In genomic region chr3:125936210-125936815, GRCh38 we compare ENCODE assay signal across 8 cellular contexts. TPM values are rescaled to one million over a fixed set of nuclear protein-coding genes. Genes with fewer than 3 reads are reported as not detected.
DNase-seq lines count a peak whose midpoint lies in the region; ATAC-seq, FAIRE-seq and TF ChIP-seq lines count a peak whose summit lies in the region.
"Not testable (repeated sequence)": the region's sequence is repeated elsewhere in the genome, so short reads cannot be mapped to it uniquely, and the experiment has no call there.

No MANE protein-coding gene starts in this region.

- H2BK12ac ChIP-seq in H1 (ENCODE audit: low read depth, low read length), result not testable (repeated sequence)

- H3K4me3 ChIP-seq in H1 (ENCODE audit: extremely low read depth in 1 of 4, insufficient read depth in 2 of 4, low read depth in 3 of 4, low read length in 4 of 4); right atrium auricular region; neural cell (ENCODE audit: low read length); upper lobe of left lung: not testable (repeated sequence)

- not testable (repeated sequence) for H4K91ac ChIP-seq in H1 (replicated peaks; ENCODE audit: insufficient read length, low read length)

- not testable (repeated sequence) for H3K27me3 ChIP-seq in H1 (replicated peaks in 1 of 4; ENCODE audit: control insufficient read depth in 3 of 4, extremely low read depth in 1 of 4, insufficient read depth in 3 of 4, low read length in 3 of 4); right atrium auricular region; neural cell (ENCODE audit: insufficient read depth, low read depth, low read length); upper lobe of left lung

- not testable (repeated sequence) for H3K23ac ChIP-seq in H1 (ENCODE audit: insufficient read length)

- not testable (repeated sequence) for H2AK5ac ChIP-seq in H1 (ENCODE audit: low read depth, low read length)

- not testable (repeated sequence) for H2BK20ac ChIP-seq in H1 (ENCODE audit: low read length)

- H3K23me2 ChIP-seq in H1 (ENCODE audit: low read depth, low read length), result not testable (repeated sequence)

- H3K9me2 ChIP-seq in neural cell (ENCODE audit: insufficient read depth, low read length), result not testable (repeated sequence)

- not testable (repeated sequence) for H4K8ac ChIP-seq in H1 (ENCODE audit: extremely low read depth, insufficient read depth, low read length)

- not testable (repeated sequence) for H3K4me2 ChIP-seq in H1 (ENCODE audit: insufficient read depth in 1 of 2, low read depth in 2 of 2, low read length in 2 of 2); neural cell (ENCODE audit: low read length)

- not testable (repeated sequence) for H3K18ac ChIP-seq in H1 (ENCODE audit: extremely low read depth, low read length)

- ATAC-seq in upper lobe of left lung (ENCODE audit: low FRiP score in 2 of 2), result peak; percentile 51 to 87

- not testable (repeated sequence) for H3K79me1 ChIP-seq in H1 (ENCODE audit: low read depth, low read length)

- not testable (repeated sequence) for H2BK5ac ChIP-seq in H1 (ENCODE audit: low read depth, low read length)

- H3K4ac ChIP-seq in H1 (replicated peaks; ENCODE audit: insufficient read length, low read depth, low read length), result not testable (repeated sequence)

- H3K14ac ChIP-seq in H1 (ENCODE audit: insufficient read length), result not testable (repeated sequence)

- not testable (repeated sequence) for H4K20me1 ChIP-seq in H1 (replicated peaks in 1 of 2; ENCODE audit: control insufficient read depth in 1 of 2, insufficient read depth in 2 of 2, low read length in 2 of 2); neural cell (ENCODE audit: insufficient read depth)

- CTCF ChIA-PET in H1 (lab: Charles Lee; ENCODE audit: partially characterized antibody), result interaction anchor here (0.6 to 1.4 kb wide), 9 partner anchors 14 to 1465 kb away, joined by 3 to 4 read pairs (median 3); no protein-coding TSS in a partner anchor

- not testable (repeated sequence) for H3K9ac ChIP-seq in H1 (replicated peaks in 1 of 4; ENCODE audit: extremely low read depth in 1 of 4, low read depth in 3 of 4, low read length in 3 of 4); neural cell (ENCODE audit: low read length)

- H2AFZ ChIP-seq in H1 (ENCODE audit: low read length), result peak overlapping the region; percentile 34; the same call in 1 of the 2 replicates
- H2AFZ ChIP-seq in neural cell (ENCODE audit: low read depth, low read length), result not testable (repeated sequence)

- H2BK120ac ChIP-seq in H1 (replicated peaks; ENCODE audit: low read depth, low read length), result not testable (repeated sequence)

- not testable (repeated sequence) for H3K4me1 ChIP-seq in H1 (replicated peaks in 1 of 4; ENCODE audit: control insufficient read depth in 3 of 4, insufficient read depth in 4 of 4, low read length in 3 of 4); right atrium auricular region; upper lobe of left lung

- TF ChIP-seq RAD21 in H1 (IDR thresholded peaks at IDR 0.05 in 1 of 2, conservative IDR thresholded peaks at IDR 0.05 in 1 of 2; ENCODE audit: low read depth in 2 of 2, low read length in 2 of 2), result peak; percentile 52 to 62
- TF ChIP-seq RAD21 in neural cell (conservative IDR thresholded peaks at IDR 0.05), result not testable (repeated sequence)

- not testable (repeated sequence) for H3K79me2 ChIP-seq in H1 (ENCODE audit: control insufficient read depth in 1 of 2, insufficient read depth in 2 of 2, low read length in 2 of 2); neural cell (replicated peaks; ENCODE audit: insufficient read depth, low read length)

- POLR2A ChIA-PET in H1 (lab: Charles Lee; ENCODE audit: partially characterized antibody), result not testable (repeated sequence)

- H3K9me3 ChIP-seq in H1 (ENCODE audit: insufficient read depth in 2 of 2, low read depth in 1 of 2, low read length in 1 of 2); right atrium auricular region; neural cell (ENCODE audit: low read length); upper lobe of left lung: not testable (repeated sequence)

- 89% methylated on average over 12 of the region's 13 CpGs; no CpG with 5 or more reads in 1 of the 2 experiments for WGBS in H1 (ENCODE audit: extremely low coverage in 1 of 2, insufficient coverage in 1 of 2, insufficient read length in 1 of 2, insufficient replicate concordance in 2 of 2, low coverage in 1 of 2, low lambda C conversion rate in 2 of 2, missing lambda C conversion rate in 1 of 2), 2 experiments
- 86 to 88% methylated on average over 12 to 13 of the region's 13 CpGs for WGBS in upper lobe of left lung, 2 donors

- H3K36me3 ChIP-seq in H1 (ENCODE audit: control insufficient read depth in 2 of 4, insufficient read depth in 4 of 4, low read length in 3 of 4); right atrium auricular region; neural cell (ENCODE audit: insufficient read depth, low read length); upper lobe of left lung: not testable (repeated sequence)

- not testable (repeated sequence) for TF ChIP-seq POLR2A in H1 (IDR thresholded peaks at IDR 0.05; ENCODE audit: control extremely low read depth in 1 of 2, low read depth in 2 of 2, low read length in 2 of 2); upper lobe of left lung (IDR thresholded peaks at IDR 0.05)

- H3K27ac ChIP-seq in VCaP, result peak overlapping the region; percentile 57
- H3K27ac ChIP-seq in H1 (ENCODE audit: low read depth, low read length); right atrium auricular region; neural cell (ENCODE audit: low read length); upper lobe of left lung: not testable (repeated sequence)

- not testable (repeated sequence) for H3K56ac ChIP-seq in H1 (replicated peaks; ENCODE audit: insufficient read length, low read depth, low read length)

- not testable (repeated sequence) for TF ChIP-seq CTCF in VCaP (conservative IDR thresholded peaks at IDR 0.05)
- TF ChIP-seq CTCF in H1 (IDR thresholded peaks at IDR 0.05; ENCODE audit: control extremely low read depth in 1 of 3, insufficient read depth in 1 of 3, low read depth in 1 of 3, low read length in 3 of 3) (peak; percentile 35 to 49 (median 41)), right atrium auricular region (IDR thresholded peaks at IDR 0.05) (peak; percentile 12 to 55), neural cell (IDR thresholded peaks at IDR 0.05; ENCODE audit: poor library complexity, severe bottlenecking) (peak; percentile 14), upper lobe of left lung (IDR thresholded peaks at IDR 0.05) (peak in 4 of 6 experiments; percentile 26 to 55 (median 32))

- not testable (repeated sequence) for FAIRE-seq in H1 (lab: Jason Lieb, UNC)

- not testable (repeated sequence) for H3F3A ChIP-seq in neural cell (ENCODE audit: insufficient read depth, low read length, poor library complexity, severe bottlenecking)

- DNase-seq in DMS53 (lab: John Stamatoyannopoulos, UW), result peak; percentile 61
- DNase-seq in HT-29 (ENCODE audit: low spot score), result peak; percentile 67
- peak; percentile 4 for DNase-seq in NCI-H748 treated with DMSO at 0.1 percent for 48 hours (lab: John Stamatoyannopoulos, UW)
- not testable (repeated sequence) for DNase-seq in H1 (ENCODE audit: low read depth in 1 of 2, low spot score in 2 of 2); right atrium auricular region (ENCODE audit: low spot score); upper lobe of left lung

- not testable (repeated sequence) for TF ChIP-seq EP300 in H1 (IDR thresholded peaks at IDR 0.05; ENCODE audit: borderline replicate concordance in 1 of 2, low read depth in 2 of 2, low read length in 2 of 2); neural cell (conservative IDR thresholded peaks at IDR 0.05; ENCODE audit: poor library complexity, severe bottlenecking); upper lobe of left lung (IDR thresholded peaks at IDR 0.05)

- H4K5ac ChIP-seq in H1 (ENCODE audit: insufficient read length, low read depth, low read length), result not testable (repeated sequence)

- H2BK15ac ChIP-seq in H1 (ENCODE audit: low read length), result not testable (repeated sequence)

TF ChIP-seq in H1, 55 proteins besides CTCF, POLR2A, EP300 and RAD21:
- 0 out of 2 replicates have a peak, but pooled peaks have one; percentile 37 for TF ChIP-seq YY1 (IDR thresholded peaks at IDR 0.05; ENCODE audit: low read depth, low read length)

RNA-seq across cellular contexts. Expression of gene ROPN1B, which starts 32.7 kb away (rescaled TPM):
- 0.69 and 1.5 TPM in 2 replicates for total RNA-seq in HT-29 (2014; rRNA removed; shearing (Covaris generic))
- 0.36 TPM in 1 of 2 replicates, not detected in the other for total RNA-seq in H1 (2021; fragmentation: NEBNext Ultra II Directional; extraction: Animal tissue kit (Norgen Biotek cat#: 25700))
- polyA plus RNA-seq in H1 (2011; rRNA removed) (0.09 and 0.30 TPM in 2 replicates), neural cell (0.11 TPM in 1 of 2 replicates, not detected in the other)
- polyA plus RNA-seq in H1 (2011; cell fraction: cytosol; rRNA removed), result 0.45 TPM
- 0.37 TPM for polyA plus RNA-seq in H1 (2011; cell fraction: nucleus; rRNA removed)
- polyA plus RNA-seq in H1 (2012, experiment 1 of 2), result 0.28 to 0.60 TPM in 2 of 4 replicates, not detected in the others
- polyA plus RNA-seq in H1 (2012, experiment 2 of 2), result not detected
- polyA plus RNA-seq in H1 (2013, experiment 1 of 2), result 0.12 TPM
- polyA plus RNA-seq in H1 (2013, experiment 2 of 2), result 0.09 TPM
- polyA minus RNA-seq in H1 (2011; rRNA and poly(A)+ RNA removed), result not detected in 2 replicates
- not detected for polyA minus RNA-seq in H1 (2011; cell fraction: cytosol; rRNA and poly(A)+ RNA removed)
- polyA minus RNA-seq in H1 (2011; cell fraction: nucleus; rRNA and poly(A)+ RNA removed), result not detected
- total RNA-seq in right atrium auricular region (1 to 10 TPM; 3.9 to 4.7 TPM), upper lobe of left lung (1 to 10 TPM in 3 of 6 donors, under 1 TPM in 1, not detected in 2; 0.76 to 6.3 (median 2.0) TPM)
- 0.73 TPM in 1 of 2 replicates, not detected in the other for polyA minus RNA-seq in neural cell
